14 cellular contexts compared by ENCODE assay signal in genomic region chr12:120892265-120892664, GRCh38. TPM values are rescaled to one million over a fixed set of nuclear protein-coding genes. Genes with fewer than 3 reads are reported as not detected.
DNase-seq lines count a peak whose midpoint lies in the region; ATAC-seq and TF ChIP-seq lines count a peak whose summit lies in the region.
"Had no signal": no experiment of that assay in that cellular context is flagged by ENCODE, and none has a peak within 500 bp of the region (broad histone marks: within the 10 kb centered on the region; RNA-seq: fewer than 3 reads in every experiment).

No MANE protein-coding gene starts in this region.

- peaks cover 10% of the 10 kb centered on the region for H3K4me1 ChIP-seq in cardiac muscle cell (ENCODE audit: low read depth)

- peaks cover 57% of the 10 kb centered on the region for H3K4me1 Mint-ChIP-seq in stimulated activated naive CD8-positive, alpha-beta T cell treated with anti-CD3 and anti-CD28 coated beads, Interleukin-15, amount 100 ng/mL, for 72 hours

- H3K27me3 ChIP-seq in cardiac muscle cell = no peaks in the 10 kb centered on the region
- H3K27me3 ChIP-seq: upper lobe of left lung had no signal

- no peak overlapping the region for H3K4me3 ChIP-seq in cardiac muscle cell
- H3K4me3 ChIP-seq: upper lobe of left lung had no signal

- intact Hi-C loops in Right ventricle myocardium superior (cut with DNase I) (no loop called here), left cardiac atrium (cut with DNase I) (no loop called here)

- peak overlapping the region; percentile 73 for H3K27ac ChIP-seq in cardiac muscle cell

- H3K9me3 Mint-ChIP-seq in stimulated activated naive CD8-positive, alpha-beta T cell treated with anti-CD3 and anti-CD28 coated beads, Interleukin-15, amount 100 ng/mL, for 72 hours = no peaks in the 10 kb centered on the region

- peak overlapping the region in 1 of 2 donors; percentile 9 for H3K27ac Mint-ChIP-seq in stimulated activated naive CD8-positive, alpha-beta T cell treated with anti-CD3 and anti-CD28 coated beads, Interleukin-15, amount 100 ng/mL, for 72 hours

- no peaks in the 10 kb centered on the region for H3K9me3 ChIP-seq in cardiac muscle cell (ENCODE audit: low read depth)
- H3K9me3 ChIP-seq: upper lobe of left lung had no signal

- H3K4me3 Mint-ChIP-seq in stimulated activated naive CD8-positive, alpha-beta T cell treated with anti-CD3 and anti-CD28 coated beads, Interleukin-15, amount 100 ng/mL, for 72 hours = peak overlapping the region; percentile 1 to 30

- TF ChIP-seq CTCF in cardiac muscle cell (IDR thresholded peaks at IDR 0.05; ENCODE audit: low read depth, low read length) = no peak

- no peak for DNase-seq in Right ventricle myocardium superior
- no peak for DNase-seq in left cardiac atrium
- DNase-seq in SIG-M5 (lab: John Stamatoyannopoulos, UW) = peak; percentile 60
- DNase-seq in cardiac muscle cell (ENCODE audit: low read depth in 1 of 2, low spot score in 1 of 2) = no peak
- DNase-seq in stimulated activated naive CD8-positive, alpha-beta T cell treated with anti-CD3 and anti-CD28 coated beads, Interleukin-15, amount 100 ng/mL, for 72 hours = no peak
- no peak for DNase-seq in midbrain (lab: John Stamatoyannopoulos, UW)
- DNase-seq in retina = no peak
- DNase-seq: effector CD8-positive, alpha-beta T cell; NCI-H2081 treated with DMSO at 0.1 percent for 48 hours; SHP77; stimulated activated CD4-positive, alpha-beta T cell treated with anti-CD3 and anti-CD28 coated beads, Interleukin-1b, Interleukin-23, amount 100 ng/mL, for 48 hours; upper lobe of left lung had no signal

- H3K27me3 Mint-ChIP-seq in stimulated activated naive CD8-positive, alpha-beta T cell treated with anti-CD3 and anti-CD28 coated beads, Interleukin-15, amount 100 ng/mL, for 72 hours = no peaks in the 10 kb centered on the region

- no peaks in the 10 kb centered on the region for H3K36me3 ChIP-seq in cardiac muscle cell

- peak; percentile 73 for ATAC-seq in Right ventricle myocardium superior (ENCODE audit: poor library complexity)
- ATAC-seq in left cardiac atrium = no peak
- peak; percentile 60 for ATAC-seq in stimulated activated naive CD8-positive, alpha-beta T cell treated with anti-CD3 and anti-CD28 coated beads, Interleukin-15, amount 100 ng/mL, for 72 hours
- ATAC-seq in HG03196 (IDR thresholded peaks at IDR 0.05; ENCODE audit: unreplicated experiment) = no peak
- ATAC-seq: left lobe of liver had no signal

RNA-seq across cellular contexts. Expression of gene SPPL3, which starts 11.9 kb away (rescaled TPM):
- 28.3 TPM for total RNA-seq in Right ventricle myocardium superior
- 10 to 100 TPM; 27.6 to 29.7 TPM for total RNA-seq in left cardiac atrium
- total RNA-seq in cardiac muscle cell = 23.2 and 26.9 TPM in 2 replicates
- polyA plus RNA-seq in cardiac muscle cell = 111 and 121 TPM in 2 replicates

Comparison
In these comparisons a context has a peak if more than half of its experiments do, and no peak if none do; other contexts are left out.
1. ATAC-seq: peak in Right ventricle myocardium superior (single experiment) and stimulated activated naive CD8-positive, alpha-beta T cell treated with anti-CD3 and anti-CD28 coated beads, Interleukin-15, amount 100 ng/mL, for 72 hours (single experiment); none in left cardiac atrium (0 of 2) and HG03196 (single experiment).